ENCODE assay signal across 24 cellular contexts in genomic region chr6:157609117-157609516, GRCh38.
"Had no signal": no experiment of that assay in that cellular context is flagged by ENCODE, and none has a peak within 500 bp of the region (broad histone marks: within the 10 kb centered on the region; RNA-seq: fewer than 3 reads in every experiment).

No MANE protein-coding gene starts in this region.

- DNase-seq: activated CD4-positive, alpha-beta T cell treated with anti-CD3 and anti-CD28 coated beads for 36 hours; activated CD4-positive, alpha-beta T cell treated with anti-CD3 and anti-CD28 coated beads, Interleukin-2, amount 50 U/mL, for 4 hours; activated CD8-positive, alpha-beta memory T cell treated with anti-CD3 and anti-CD28 coated beads, Interleukin-2, amount 50 U/mL, for 48 hours; activated CD8-positive, alpha-beta T cell treated with anti-CD3 and anti-CD28 coated beads, Interleukin-2, amount 10 ng/mL, durations not matched to agents 7 days and 5 days; activated gamma-delta T cell; activated naive CD4-positive, alpha-beta T cell treated with anti-CD3 and anti-CD28 coated beads for 36 hours; activated T-cell treated with anti-CD3 and anti-CD28 coated beads, Interleukin-2, amount 50 U/mL, for 1 hour; amygdala; Karpas-422; MM.1S; NCI-H1105; NCI-H1436; NCI-H187; NCI-H2081; NCI-H446 treated with DMSO at 0.1 percent for 48 hours; NCI-H526; NCI-H82; SIG-M5; T-helper 17 cell; T1000 had no signal

- H3K36me3 Mint-ChIP-seq: activated naive CD8-positive, alpha-beta T cell; brain had no signal

- H3K9me3 Mint-ChIP-seq: activated naive CD4-positive, alpha-beta T cell treated with anti-CD3 and anti-CD28 coated beads for 36 hours; central memory CD8-positive, alpha-beta T cell had no signal

- H3K4me3 Mint-ChIP-seq: activated CD4-positive, alpha-beta T cell treated with anti-CD3 and anti-CD28 coated beads for 36 hours; activated CD8-positive, alpha-beta T cell treated with anti-CD3 and anti-CD28 coated beads, Interleukin-2, amount 10 ng/mL, durations not matched to agents 7 days and 5 days; activated naive CD4-positive, alpha-beta T cell treated with anti-CD3 and anti-CD28 coated beads for 36 hours; activated naive CD8-positive, alpha-beta T cell; brain; central memory CD8-positive, alpha-beta T cell; T-helper 17 cell had no signal

- H3K4me1 Mint-ChIP-seq: central memory CD8-positive, alpha-beta T cell had no signal

- H3K27ac Mint-ChIP-seq: activated CD4-positive, alpha-beta T cell treated with anti-CD3 and anti-CD28 coated beads for 36 hours; activated CD8-positive, alpha-beta T cell treated with anti-CD3 and anti-CD28 coated beads, Interleukin-2, amount 10 ng/mL, durations not matched to agents 7 days and 5 days; activated naive CD4-positive, alpha-beta T cell treated with anti-CD3 and anti-CD28 coated beads for 36 hours; brain; T-helper 17 cell had no signal

- H3K27me3 Mint-ChIP-seq: activated CD4-positive, alpha-beta T cell treated with anti-CD3 and anti-CD28 coated beads for 36 hours; activated naive CD8-positive, alpha-beta T cell; central memory CD8-positive, alpha-beta T cell; T-helper 17 cell had no signal

- ATAC-seq: activated CD4-positive, alpha-beta T cell treated with anti-CD3 and anti-CD28 coated beads for 36 hours; activated CD8-positive, alpha-beta T cell treated with anti-CD3 and anti-CD28 coated beads, Interleukin-2, amount 10 ng/mL, durations not matched to agents 7 days and 5 days; K562; T-helper 17 cell had no signal
